Comparison of ENCODE assay signal across 1 cellular context in the genomic region with DNA sequence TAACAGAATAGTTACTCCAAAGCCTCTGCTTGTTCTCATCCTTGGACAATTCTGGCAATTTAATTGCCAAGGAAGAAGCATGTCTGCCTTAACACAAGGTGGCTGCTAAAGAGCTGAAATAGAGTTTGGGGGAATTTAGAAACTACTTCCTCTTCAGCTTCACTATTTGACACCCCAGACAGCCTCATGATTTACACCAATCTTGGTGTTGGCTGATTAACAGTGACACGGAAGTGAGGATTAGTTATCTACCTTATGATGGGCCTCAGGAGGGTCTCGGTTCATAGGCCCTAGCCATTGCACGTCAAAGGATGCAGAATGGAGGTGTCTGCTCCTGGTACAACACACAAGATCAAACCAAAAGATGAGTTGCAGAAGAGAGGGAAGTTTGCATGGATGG.
TF ChIP-seq lines count a peak whose summit lies in the region.

No MANE protein-coding gene starts in this region.

TF ChIP-seq in IMR-90, 13 proteins besides CTCF, POLR2A, EP300 and RAD21 (continued from another document):
- no peak for TF ChIP-seq SMC3 (IDR thresholded peaks at IDR 0.05; ENCODE audit: low read depth, low read length)
- TF ChIP-seq RCOR1 (IDR thresholded peaks at IDR 0.05; ENCODE audit: insufficient replicate concordance, low read length) = no peak
- TF ChIP-seq NFE2L2 (IDR thresholded peaks at IDR 0.05; ENCODE audit: low read depth, low read length) = no peak
- TF ChIP-seq, protein P1, sequence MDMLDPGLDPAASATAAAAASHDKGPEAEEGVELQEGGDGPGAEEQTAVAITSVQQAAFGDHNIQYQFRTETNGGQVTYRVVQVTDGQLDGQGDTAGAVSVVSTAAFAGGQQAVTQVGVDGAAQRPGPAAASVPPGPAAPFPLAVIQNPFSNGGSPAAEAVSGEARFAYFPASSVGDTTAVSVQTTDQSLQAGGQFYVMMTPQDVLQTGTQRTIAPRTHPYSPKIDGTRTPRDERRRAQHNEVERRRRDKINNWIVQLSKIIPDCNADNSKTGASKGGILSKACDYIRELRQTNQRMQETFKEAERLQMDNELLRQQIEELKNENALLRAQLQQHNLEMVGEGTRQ (IDR thresholded peaks at IDR 0.05; ENCODE audit: low read depth, low read length) = no peak
- TF ChIP-seq MXI1 (IDR thresholded peaks at IDR 0.05; ENCODE audit: borderline replicate concordance, low read depth, low read length) = no peak
- no peak for TF ChIP-seq MAFK (IDR thresholded peaks at IDR 0.05; ENCODE audit: low read depth, low read length)
- TF ChIP-seq, protein P2, sequence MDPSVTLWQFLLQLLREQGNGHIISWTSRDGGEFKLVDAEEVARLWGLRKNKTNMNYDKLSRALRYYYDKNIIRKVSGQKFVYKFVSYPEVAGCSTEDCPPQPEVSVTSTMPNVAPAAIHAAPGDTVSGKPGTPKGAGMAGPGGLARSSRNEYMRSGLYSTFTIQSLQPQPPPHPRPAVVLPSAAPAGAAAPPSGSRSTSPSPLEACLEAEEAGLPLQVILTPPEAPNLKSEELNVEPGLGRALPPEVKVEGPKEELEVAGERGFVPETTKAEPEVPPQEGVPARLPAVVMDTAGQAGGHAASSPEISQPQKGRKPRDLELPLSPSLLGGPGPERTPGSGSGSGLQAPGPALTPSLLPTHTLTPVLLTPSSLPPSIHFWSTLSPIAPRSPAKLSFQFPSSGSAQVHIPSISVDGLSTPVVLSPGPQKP (IDR thresholded peaks at IDR 0.05; ENCODE audit: borderline replicate concordance, low read depth, low read length) = no peak
